Comparison of ENCODE assay signal across 8 cellular contexts in the genomic region with DNA sequence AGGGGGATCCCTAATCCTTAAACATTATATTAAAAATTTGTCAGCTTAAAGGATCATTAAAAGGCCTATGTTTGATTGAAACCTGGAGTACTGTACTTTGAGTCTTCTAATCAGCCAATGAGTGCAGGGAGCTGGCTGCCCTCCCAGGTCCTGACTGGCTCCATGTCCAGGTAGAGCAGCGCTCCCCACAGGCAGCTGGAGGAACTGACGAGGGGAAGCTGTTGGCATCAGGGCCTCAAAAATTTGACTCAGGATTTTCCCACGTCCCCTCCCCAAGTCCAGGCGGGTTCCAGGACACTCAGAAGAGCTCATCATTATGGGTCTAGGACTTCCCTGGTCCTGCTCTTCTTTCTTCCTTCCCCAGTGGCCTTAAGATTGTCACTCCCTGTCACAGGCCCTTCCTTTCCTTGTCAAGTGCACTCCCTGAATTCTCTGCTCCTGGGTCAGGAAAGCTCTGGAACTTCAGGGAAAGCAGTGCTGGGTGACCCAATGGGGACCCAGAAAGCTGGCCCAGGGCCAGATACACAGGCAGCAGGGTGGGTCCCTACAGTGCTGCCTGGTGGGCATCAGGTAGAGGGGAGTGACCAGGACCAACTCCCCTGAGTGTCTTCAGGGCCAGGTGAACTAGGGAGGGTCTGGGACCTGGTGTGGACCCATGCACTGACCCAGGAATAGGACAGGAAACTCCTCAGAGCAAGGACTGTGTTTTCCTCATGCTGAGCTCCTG.
A peak's percentile ranks its signal among the peaks of the same experiment; 100 is the strongest.
DNase-seq lines count a peak whose midpoint lies in the region; ATAC-seq and TF ChIP-seq lines count a peak whose summit lies in the region.

No MANE protein-coding gene starts in this region.

- intact Hi-C loops in heart right ventricle (cut with DNase I), result loop anchor here in 1 of 10 donors (5.0 kb wide), 1 partner anchor 57 kb away; no protein-coding TSS in a partner anchor
- intact Hi-C loops in Panc1 (cut with micrococcal nuclease; ENCODE audit: unreplicated experiment), result no loop called here
- intact Hi-C loops in posterior cingulate gyrus (cut with DNase I), result loop anchor here (2.0 kb wide), 1 partner anchor 41 kb away; no protein-coding TSS in a partner anchor

- in situ Hi-C loops in Panc1 (cut with HindIII; ENCODE audit: low pct_unique_long_range_greater_than_20kb, low sequenced_read_pairs), result no loop called here

- H3K27me3 ChIP-seq in right atrium auricular region (no peaks in the 10 kb centered on the region), heart right ventricle (peaks cover 0 to 23% (median 3%) of the 10 kb centered on the region in 7 donors), Panc1 (ENCODE audit: control insufficient read depth, insufficient read depth, low read length) (no peaks in the 10 kb centered on the region)

- DNase-seq in right atrium auricular region (ENCODE audit: low spot score) (peak; percentile 13), heart right ventricle (no peak), Panc1 (ENCODE audit: low read depth, low spot score) (no peak), fibroblast of pulmonary artery (ENCODE audit: low read depth) (no peak), NCI-H526 treated with DMSO at 0.1 percent for 48 hours (lab: John Stamatoyannopoulos, UW) (no peak), activated gamma-delta T cell treated with Interleukin-2 at 50 U/mL for 16 hours (no peak), posterior cingulate gyrus (no peak), NCI-H1436 (lab: John Stamatoyannopoulos, UW) (no peak)

- ATAC-seq in heart right ventricle (no peak), Panc1 (no peak)

- no peak overlapping the region for H3K4me3 ChIP-seq in right atrium auricular region
- H3K4me3 ChIP-seq in heart right ventricle, result no peak overlapping the region
- no peak overlapping the region for H3K4me3 ChIP-seq in Panc1 (ENCODE audit: low read depth in 2 of 2, low read length in 2 of 2)
- no peak overlapping the region for H3K4me3 ChIP-seq in fibroblast of pulmonary artery (replicated peaks; ENCODE audit: low read depth, low read length)

- no peak overlapping the region for H3K27ac ChIP-seq in right atrium auricular region
- no peak overlapping the region for H3K27ac ChIP-seq in heart right ventricle
- H3K27ac ChIP-seq in Panc1 (ENCODE audit: low read length), result no peak overlapping the region

- TF ChIP-seq CTCF in right atrium auricular region (IDR thresholded peaks at IDR 0.05) (no peak), heart right ventricle (IDR thresholded peaks at IDR 0.05) (peak in 2 of 9 donors; percentile 3 to 10), Panc1 (IDR thresholded peaks at IDR 0.05) (0 out of 2 replicates have a peak, but pooled peaks have one; percentile 3), fibroblast of pulmonary artery (IDR thresholded peaks at IDR 0.05; ENCODE audit: low read length, missing control alignments) (peak; percentile 32)

- CTCF ChIA-PET in Panc1 (lab: Charles Lee), result interaction anchor here (0.7 to 1.1 kb wide), 3 partner anchors 9 to 44 kb away, joined by 3 read pairs; no protein-coding TSS in a partner anchor

- H3K9me3 ChIP-seq in right atrium auricular region (no peaks in the 10 kb centered on the region), heart right ventricle (no peaks in the 10 kb centered on the region), Panc1 (ENCODE audit: control insufficient read depth, insufficient read depth, low read depth, low read length) (no peaks in the 10 kb centered on the region)

- H3K4me1 ChIP-seq in right atrium auricular region, result no peaks in the 10 kb centered on the region
- H3K4me1 ChIP-seq in heart right ventricle, result no peaks in the 10 kb centered on the region
- H3K4me1 ChIP-seq in Panc1 (ENCODE audit: control insufficient read depth, insufficient read depth, low read length), result no peaks in the 10 kb centered on the region

- H3K36me3 ChIP-seq in right atrium auricular region (no peaks in the 10 kb centered on the region), heart right ventricle (no peaks in the 10 kb centered on the region), Panc1 (ENCODE audit: control insufficient read depth, insufficient read depth, low read length) (no peaks in the 10 kb centered on the region)

- WGBS in heart right ventricle, 2 donors, result 39 to 48% methylated on average over 4 of the region's 4 CpGs

- no TSS peak for BruUV-seq in Panc1 (replicated peaks; lab: Mats Ljungman, UMichigan)

- POLR2A ChIA-PET in Panc1 (lab: Charles Lee), result no interaction called here

Comparison
In these comparisons a context has a peak if more than half of its experiments do, and no peak if none do; other contexts are left out.
1. CTCF ChIP-seq: peak in Panc1 (single experiment) and fibroblast of pulmonary artery (single experiment); none in right atrium auricular region (0 of 2).